18 cellular contexts compared by ENCODE assay signal in the genomic region with DNA sequence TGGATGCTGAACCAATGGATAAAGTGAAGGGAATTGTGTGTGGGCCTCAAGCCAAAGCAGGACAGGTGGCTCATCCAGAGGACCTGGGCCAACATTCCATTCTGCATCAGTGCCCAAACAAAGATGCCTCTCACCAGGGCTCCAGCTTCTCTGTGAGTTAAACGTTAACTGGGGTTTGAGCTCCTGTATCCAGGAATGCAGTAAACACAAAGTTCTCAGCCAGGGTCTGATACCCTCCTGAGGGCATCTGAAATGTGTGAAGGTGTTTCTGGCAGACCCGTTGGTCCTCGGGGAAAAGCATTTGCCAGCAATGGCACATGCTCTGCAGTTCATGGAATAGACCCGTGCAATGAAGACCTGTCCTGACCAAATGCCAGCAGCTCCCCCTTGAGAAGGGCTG. TPM values are rescaled to one million over a fixed set of nuclear protein-coding genes. Genes with fewer than 3 reads are reported as not detected.
DNase-seq lines count a peak whose midpoint lies in the region; ATAC-seq and TF ChIP-seq lines count a peak whose summit lies in the region.
"Had no signal": no experiment of that assay in that cellular context is flagged by ENCODE, and none has a peak within 500 bp of the region (broad histone marks: within the 10 kb centered on the region; RNA-seq: fewer than 3 reads in every experiment).

No MANE protein-coding gene starts in this region.

- H3K4me1 ChIP-seq in right lobe of liver (peaks cover 0 to 8% (median 3%) of the 10 kb centered on the region in 4 donors), sigmoid colon (no peaks in the 10 kb centered on the region)
- H3K4me1 ChIP-seq: transverse colon had no signal

- TF ChIP-seq CTCF in right lobe of liver (IDR thresholded peaks at IDR 0.05) (no peak), omental fat pad (IDR thresholded peaks at IDR 0.05) (no peak), sigmoid colon (IDR thresholded peaks at IDR 0.05) (no peak)

- H3K4me3 ChIP-seq in right lobe of liver = no peak overlapping the region
- no peak overlapping the region for H3K4me3 ChIP-seq in sigmoid colon
- H3K4me3 ChIP-seq: GM23248, transverse colon had no signal

- in situ Hi-C loops in Caki2 (cut with HindIII; ENCODE audit: low pct_unique_long_range_greater_than_20kb, low sequenced_read_pairs) = no loop called here

- H3K27ac ChIP-seq in right lobe of liver (no peak overlapping the region), sigmoid colon (no peak overlapping the region)
- H3K27ac ChIP-seq: GM23248, transverse colon had no signal

- H3K27me3 ChIP-seq in right lobe of liver (no peaks in the 10 kb centered on the region), sigmoid colon (no peaks in the 10 kb centered on the region)
- H3K27me3 ChIP-seq: transverse colon had no signal

- intact Hi-C loops in right lobe of liver (cut with DNase I) (loop anchor here in 1 of 2 donors (10.0 kb wide), 1 partner anchor 82 kb away; no protein-coding TSS in a partner anchor), sigmoid colon (cut with DNase I) (no loop called here)

- H3K9me3 ChIP-seq in right lobe of liver (no peaks in the 10 kb centered on the region), sigmoid colon (no peaks in the 10 kb centered on the region)
- H3K9me3 ChIP-seq: transverse colon had no signal

- peak; percentile 99 for ATAC-seq in right lobe of liver
- ATAC-seq in omental fat pad (ENCODE audit: low FRiP score) = no peak
- ATAC-seq: Right ventricle myocardium inferior, sciatic nerve had no signal

- H3K36me3 ChIP-seq in right lobe of liver = no peaks in the 10 kb centered on the region
- H3K36me3 ChIP-seq in sigmoid colon = no peaks in the 10 kb centered on the region
- H3K36me3 ChIP-seq: transverse colon had no signal

- WGBS in right lobe of liver (ENCODE audit: insufficient coverage, low coverage, low lambda C conversion rate, missing lambda C conversion rate) = 20% methylated on average over 2 of the region's 4 CpGs
- WGBS in sigmoid colon, 2 donors = 40 to 73% methylated on average over 4 of the region's 4 CpGs

- TF ChIP-seq EP300 in sigmoid colon (IDR thresholded peaks at IDR 0.05) = no peak

- no peak for TF ChIP-seq POLR2A in right lobe of liver (IDR thresholded peaks at IDR 0.05)
- TF ChIP-seq POLR2A in sigmoid colon (IDR thresholded peaks at IDR 0.05) = no peak

- DNase-seq in Caki2 (ENCODE audit: low read depth) = peak; percentile 94
- DNase-seq in NCI-H146 treated with DMSO at 0.1 percent for 48 hours (lab: John Stamatoyannopoulos, UW; ENCODE audit: unreplicated experiment) = peak; percentile 39
- peak; percentile 83 for DNase-seq in SW480 (ENCODE audit: low spot score)
- peak; percentile 61 to 85 (median 71) for DNase-seq in right lobe of liver
- DNase-seq in amniotic stem cell (lab: John Stamatoyannopoulos, UW) = no peak
- DNase-seq in mucosa of gallbladder (ENCODE audit: low spot score) = no peak
- DNase-seq in omental fat pad (ENCODE audit: low spot score) = no peak
- no peak for DNase-seq in sigmoid colon
- DNase-seq: activated CD4-positive, alpha-beta T cell treated with anti-CD3 and anti-CD28 coated beads for 48 hours; activated naive CD8-positive, alpha-beta T cell treated with anti-CD3 and anti-CD28 coated beads, Interleukin-2, amount 10 ng/mL, durations not matched to agents 7 days and 5 days; effector memory CD4-positive, alpha-beta T cell; GM23248; IMR-90; stimulated activated CD4-positive, alpha-beta T cell treated with anti-CD3 and anti-CD28 coated beads, Interleukin-4, amount 100 ng/mL, for 4 hours; transverse colon had no signal

RNA-seq across cellular contexts. Expression of gene AOPEP, which starts 33.9 kb away (rescaled TPM):
- total RNA-seq in Caki2 (2014; rRNA removed; shearing (Covaris generic); ENCODE audit: low replicate concordance) = 33.1 and 55.5 TPM in 2 replicates
- total RNA-seq in right lobe of liver = 100 to 1,000 TPM in 1 of 6 experiments, 10 to 100 TPM in 5; 36.6 to 110 (median 63.3) TPM
- 105 TPM for total RNA-seq in mucosa of gallbladder
- 100 to 1,000 TPM in 1 of 4 donors, 10 to 100 TPM in 3; 45.9 to 102 (median 55.1) TPM for total RNA-seq in omental fat pad
- total RNA-seq in sigmoid colon = 100 to 1,000 TPM; 184 to 490 (median 295) TPM
- polyA plus RNA-seq in sigmoid colon = 10 to 100 TPM; 28.0 to 29.4 (median 28.3) TPM

RNA-seq across cellular contexts. Expression of gene FBP1, which starts 53.3 kb away (rescaled TPM):
- not detected in 2 replicates for total RNA-seq in Caki2 (2014; rRNA removed; shearing (Covaris generic); ENCODE audit: low replicate concordance)
- total RNA-seq in right lobe of liver (100 to 1,000 TPM; 180 to 781 (median 384) TPM), mucosa of gallbladder (50.5 TPM), omental fat pad (10 to 100 TPM in 2 of 4 donors, 1 to 10 TPM in 2; 6.9 to 98.5 (median 10.3) TPM), sigmoid colon (1 to 10 TPM; 2.2 to 8.2 (median 6.3) TPM)
- polyA plus RNA-seq in sigmoid colon = 10 to 100 TPM; 32.2 to 48.8 (median 39.6) TPM
- total RNA-seq: GM23248, IMR-90, lung microvascular endothelial cell had no signal
- polyA plus RNA-seq: GM23248, IMR-90 had no signal

Comparison
In these comparisons a context has a peak if more than half of its experiments do, and no peak if none do; other contexts are left out.
1. DNase-seq: peak in Caki2 (single experiment), NCI-H146 treated with DMSO at 0.1 percent for 48 hours (single experiment), SW480 (single experiment) and right lobe of liver (3 of 3); none in amniotic stem cell (single experiment), mucosa of gallbladder (single experiment), omental fat pad (single experiment) and sigmoid colon (single experiment).